ENCODE assay signal across 1 cellular context in genomic region chr5:178218237-178218636, GRCh38.
TF ChIP-seq lines count a peak whose summit lies in the region.

No MANE protein-coding gene starts in this region.

TF ChIP-seq in GM12878, 131 proteins besides CTCF, POLR2A, EP300 and RAD21:
- TF ChIP-seq ZBTB40 (IDR thresholded peaks at IDR 0.05; ENCODE audit: borderline replicate concordance), result no peak
- TF ChIP-seq TCF7 (IDR thresholded peaks at IDR 0.05; ENCODE audit: borderline replicate concordance), result no peak
- no peak for TF ChIP-seq TCF12 (IDR thresholded peaks at IDR 0.05; ENCODE audit: low read depth, low read length)
- no peak for TF ChIP-seq PBX3 (IDR thresholded peaks at IDR 0.05; ENCODE audit: insufficient replicate concordance, low read depth, low read length)
- no peak for TF ChIP-seq USF1 (IDR thresholded peaks at IDR 0.05; ENCODE audit: borderline replicate concordance, extremely low read length, insufficient read depth, low read depth, low read length)
- no peak for TF ChIP-seq ZZZ3 (IDR thresholded peaks at IDR 0.05; ENCODE audit: control insufficient read depth, insufficient read length, low read depth)
- TF ChIP-seq IRF3 (IDR thresholded peaks at IDR 0.05), result no peak
- no peak for TF ChIP-seq MTA3 (IDR thresholded peaks at IDR 0.05; ENCODE audit: borderline replicate concordance, low read length)
- no peak for TF ChIP-seq HCFC1 (IDR thresholded peaks at IDR 0.05; ENCODE audit: low read length)
- TF ChIP-seq SPI1 (IDR thresholded peaks at IDR 0.05; ENCODE audit: borderline replicate concordance, insufficient read depth, low read depth, low read length), result no peak
- no peak for TF ChIP-seq TAF1 (IDR thresholded peaks at IDR 0.05; ENCODE audit: borderline replicate concordance, low read depth, low read length)
- no peak for TF ChIP-seq RAD51 (IDR thresholded peaks at IDR 0.05)
- no peak for TF ChIP-seq PAX8 (IDR thresholded peaks at IDR 0.05)
- no peak for TF ChIP-seq RBBP5 (conservative IDR thresholded peaks at IDR 0.05)
- no peak for TF ChIP-seq MEF2A (IDR thresholded peaks at IDR 0.05; ENCODE audit: insufficient read depth, low read depth, low read length)
- TF ChIP-seq SUZ12 (IDR thresholded peaks at IDR 0.05; ENCODE audit: unreplicated experiment), result no peak
- no peak for TF ChIP-seq ATF2 (IDR thresholded peaks at IDR 0.05; ENCODE audit: low read length)
- TF ChIP-seq YBX1 (IDR thresholded peaks at IDR 0.05), result no peak
- TF ChIP-seq STAT1 (conservative IDR thresholded peaks at IDR 0.05), result no peak
- TF ChIP-seq ATF3 (IDR thresholded peaks at IDR 0.05; ENCODE audit: borderline replicate concordance, extremely low read depth, low read depth, low read length), result no peak
